In genomic region chr10:75967491-75967890, GRCh38 we compare ENCODE assay signal across 18 cellular contexts.
A peak's percentile ranks its signal among the peaks of the same experiment; 100 is the strongest.
DNase-seq lines count a peak whose midpoint lies in the region; ATAC-seq lines count a peak whose summit lies in the region.
"Had no signal": no experiment of that assay in that cellular context is flagged by ENCODE, and none has a peak within 500 bp of the region (broad histone marks: within the 10 kb centered on the region; RNA-seq: fewer than 3 reads in every experiment).

No MANE protein-coding gene starts in this region.

- WGBS in mesendoderm (ENCODE audit: extremely low coverage, insufficient coverage, low lambda C conversion rate) = no CpG with 5 or more reads among the region's 7 CpGs

- no peak overlapping the region for H2BK120ac ChIP-seq in mesendoderm (ENCODE audit: low read depth, low read length)

- DNase-seq in COR-L47 (lab: John Stamatoyannopoulos, UW) (peak; percentile 51), NCI-H1417 treated with DMSO at 0.1 percent for 48 hours (lab: John Stamatoyannopoulos, UW) (peak; percentile 2), ecto neural progenitor cell (ENCODE audit: low spot score) (peak; percentile 60), mesendoderm (peak; percentile 47), Karpas-422 (no peak)
- no peak for DNase-seq in activated CD8-positive, alpha-beta memory T cell treated with anti-CD3 and anti-CD28 coated beads, Interleukin-2, amount 10 ng/mL, durations not matched to agents 7 days and 5 days
- DNase-seq in stimulated activated naive B cell treated with anti-CD40 and anti-IgM and Interleukin-4, amounts not matched to agents 10 μg/mL and 1 μg/mL and 100 μg/mL, for 72 hours = no peak
- DNase-seq: DMS53, GOT3, MG63, NCI-H1105, NCI-H345, NCI-H526 treated with DMSO at 0.1 percent for 48 hours, PC-9 had no signal

- H3K9me2 ChIP-seq in Karpas-422 (replicated peaks; ENCODE audit: insufficient read depth, low read length) = no peaks in the 10 kb centered on the region

- H3K79me1 ChIP-seq in mesendoderm (ENCODE audit: low read length) = no peaks in the 10 kb centered on the region

- no peak overlapping the region for H3K4ac ChIP-seq in mesendoderm (ENCODE audit: low read depth, low read length)

- no peak overlapping the region for H2AFZ ChIP-seq in Karpas-422 (ENCODE audit: low read length)
- H2AFZ ChIP-seq: PC-9 had no signal

- H3K79me2 ChIP-seq in mesendoderm (ENCODE audit: control insufficient read depth, insufficient read depth, low read length) = no peaks in the 10 kb centered on the region
- no peaks in the 10 kb centered on the region for H3K79me2 ChIP-seq in Karpas-422 (ENCODE audit: low read length)

- no peaks in the 10 kb centered on the region for H3K9me3 Mint-ChIP-seq in activated CD8-positive, alpha-beta memory T cell treated with anti-CD3 and anti-CD28 coated beads, Interleukin-2, amount 10 ng/mL, durations not matched to agents 7 days and 5 days (ENCODE audit: low read depth)
- no peaks in the 10 kb centered on the region for H3K9me3 Mint-ChIP-seq in stimulated activated naive B cell treated with anti-CD40 and anti-IgM and Interleukin-4, amounts not matched to agents 10 μg/mL and 1 μg/mL and 100 μg/mL, for 72 hours

- no peak overlapping the region for H3K27ac Mint-ChIP-seq in activated CD8-positive, alpha-beta memory T cell treated with anti-CD3 and anti-CD28 coated beads, Interleukin-2, amount 10 ng/mL, durations not matched to agents 7 days and 5 days
- no peak overlapping the region for H3K27ac Mint-ChIP-seq in stimulated activated naive B cell treated with anti-CD40 and anti-IgM and Interleukin-4, amounts not matched to agents 10 μg/mL and 1 μg/mL and 100 μg/mL, for 72 hours

- ATAC-seq in activated CD8-positive, alpha-beta memory T cell treated with anti-CD3 and anti-CD28 coated beads, Interleukin-2, amount 10 ng/mL, durations not matched to agents 7 days and 5 days = no peak
- ATAC-seq in stimulated activated naive B cell treated with anti-CD40 and anti-IgM and Interleukin-4, amounts not matched to agents 10 μg/mL and 1 μg/mL and 100 μg/mL, for 72 hours (replicated peaks) = no peak
- no peak for ATAC-seq in GM18498 (IDR thresholded peaks at IDR 0.05; ENCODE audit: unreplicated experiment)
- ATAC-seq: HepG2 had no signal

- H2BK5ac ChIP-seq in mesendoderm (ENCODE audit: low read length) = no peak overlapping the region

- no peaks in the 10 kb centered on the region for H3K36me3 ChIP-seq in mesendoderm (ENCODE audit: control insufficient read depth, insufficient read depth, low read length)
- no peaks in the 10 kb centered on the region for H3K36me3 ChIP-seq in Karpas-422 (ENCODE audit: insufficient read depth, low read length)
- H3K36me3 ChIP-seq: BLaER1 treated with 17β-estradiol and CSF1 and Interleukin-3, amounts not matched to agents 10 nM and 100 nM; MG63 had no signal

- H3K4me1 Mint-ChIP-seq in activated CD8-positive, alpha-beta memory T cell treated with anti-CD3 and anti-CD28 coated beads, Interleukin-2, amount 10 ng/mL, durations not matched to agents 7 days and 5 days = no peaks in the 10 kb centered on the region
- H3K4me1 Mint-ChIP-seq in stimulated activated naive B cell treated with anti-CD40 and anti-IgM and Interleukin-4, amounts not matched to agents 10 μg/mL and 1 μg/mL and 100 μg/mL, for 72 hours = no peaks in the 10 kb centered on the region

- CTCF ChIA-PET in activated CD8-positive, alpha-beta memory T cell treated with anti-CD3 and anti-CD28 coated beads, Interleukin-2, amount 10 ng/mL, durations not matched to agents 7 days and 5 days (lab: Charles Lee) = no interaction called here

- no peak overlapping the region for H3K4me3 ChIP-seq in mesendoderm (ENCODE audit: low read length)
- H3K4me3 ChIP-seq in Karpas-422 (ENCODE audit: low read length) = no peak overlapping the region
- H3K4me3 ChIP-seq: BLaER1 treated with 17β-estradiol and CSF1 and Interleukin-3, amounts not matched to agents 10 nM and 100 nM; MG63; PC-9 had no signal

- no peak overlapping the region for H2AK5ac ChIP-seq in mesendoderm (ENCODE audit: low read length)

- H3K9ac ChIP-seq in mesendoderm (ENCODE audit: low read length) (no peak overlapping the region), Karpas-422 (ENCODE audit: low read length) (no peak overlapping the region)
- H3K9ac ChIP-seq: BLaER1 treated with 17β-estradiol and CSF1 and Interleukin-3, amounts not matched to agents 10 nM and 100 nM; KMS-11 had no signal

- H3K36me3 Mint-ChIP-seq in activated CD8-positive, alpha-beta memory T cell treated with anti-CD3 and anti-CD28 coated beads, Interleukin-2, amount 10 ng/mL, durations not matched to agents 7 days and 5 days = no peaks in the 10 kb centered on the region
- no peaks in the 10 kb centered on the region for H3K36me3 Mint-ChIP-seq in stimulated activated naive B cell treated with anti-CD40 and anti-IgM and Interleukin-4, amounts not matched to agents 10 μg/mL and 1 μg/mL and 100 μg/mL, for 72 hours

- H3K9me3 ChIP-seq in Karpas-422 (ENCODE audit: low read length) = no peaks in the 10 kb centered on the region
- H3K9me3 ChIP-seq: BLaER1 treated with 17β-estradiol and CSF1 and Interleukin-3, amounts not matched to agents 10 nM and 100 nM; MG63 had no signal

- H3K4me1 ChIP-seq in mesendoderm (ENCODE audit: control insufficient read depth, low read depth, low read length) = peaks cover 2% of the 10 kb centered on the region
- H3K4me1 ChIP-seq in Karpas-422 (ENCODE audit: low read length) = no peaks in the 10 kb centered on the region

- H3K27ac ChIP-seq in mesendoderm (ENCODE audit: low read depth, low read length) = no peak overlapping the region
- no peak overlapping the region for H3K27ac ChIP-seq in Karpas-422 (ENCODE audit: low read length)
- H3K27ac ChIP-seq: BLaER1 treated with 17β-estradiol and CSF1 and Interleukin-3, amounts not matched to agents 10 nM and 100 nM; KMS-11; PC-9 had no signal

- no peaks in the 10 kb centered on the region for H4K20me1 ChIP-seq in Karpas-422 (ENCODE audit: insufficient read depth, low read depth, low read length)
- H4K20me1 ChIP-seq: BLaER1 treated with 17β-estradiol and CSF1 and Interleukin-3, amounts not matched to agents 10 nM and 100 nM had no signal

- H2BK15ac ChIP-seq in mesendoderm (replicated peaks; ENCODE audit: low read depth) = no peak overlapping the region

- H3K4me3 Mint-ChIP-seq in activated CD8-positive, alpha-beta memory T cell treated with anti-CD3 and anti-CD28 coated beads, Interleukin-2, amount 10 ng/mL, durations not matched to agents 7 days and 5 days = no peak overlapping the region
- H3K4me3 Mint-ChIP-seq in stimulated activated naive B cell treated with anti-CD40 and anti-IgM and Interleukin-4, amounts not matched to agents 10 μg/mL and 1 μg/mL and 100 μg/mL, for 72 hours = no peak overlapping the region

- H3K27me3 Mint-ChIP-seq in activated CD8-positive, alpha-beta memory T cell treated with anti-CD3 and anti-CD28 coated beads, Interleukin-2, amount 10 ng/mL, durations not matched to agents 7 days and 5 days = no peaks in the 10 kb centered on the region
- peaks cover 3 to 5% of the 10 kb centered on the region in 2 donors for H3K27me3 Mint-ChIP-seq in stimulated activated naive B cell treated with anti-CD40 and anti-IgM and Interleukin-4, amounts not matched to agents 10 μg/mL and 1 μg/mL and 100 μg/mL, for 72 hours

- no peak overlapping the region for H4K8ac ChIP-seq in mesendoderm (ENCODE audit: low read depth, low read length)

- no peak overlapping the region for H4K5ac ChIP-seq in mesendoderm (ENCODE audit: low read length)

- H3K27me3 ChIP-seq in mesendoderm (ENCODE audit: insufficient read depth, low read length, poor library complexity) = no peaks in the 10 kb centered on the region
- no peaks in the 10 kb centered on the region for H3K27me3 ChIP-seq in Karpas-422 (ENCODE audit: low read length)
- H3K27me3 ChIP-seq: BLaER1 treated with 17β-estradiol and CSF1 and Interleukin-3, amounts not matched to agents 10 nM and 100 nM; MG63 had no signal

- H3K4me2 ChIP-seq in mesendoderm (ENCODE audit: low read length) (no peak overlapping the region), Karpas-422 (ENCODE audit: low read depth, low read length, poor library complexity, severe bottlenecking) (no peak overlapping the region)
- H3K4me2 ChIP-seq: BLaER1 treated with 17β-estradiol and CSF1 and Interleukin-3, amounts not matched to agents 10 nM and 100 nM; KMS-11; PC-9 had no signal

- H3K23ac ChIP-seq in mesendoderm (ENCODE audit: low read length) = no peak overlapping the region

- H3K18ac ChIP-seq in mesendoderm (ENCODE audit: low read length) = no peak overlapping the region

- no peak overlapping the region for H3K56ac ChIP-seq in mesendoderm (ENCODE audit: low read length)

Comparison
In these comparisons a context has a peak if more than half of its experiments do, and no peak if none do; other contexts are left out.
1. DNase-seq: peak in COR-L47 (single experiment), NCI-H1417 treated with DMSO at 0.1 percent for 48 hours (single experiment), ecto neural progenitor cell (single experiment) and mesendoderm (single experiment); none in activated CD8-positive, alpha-beta memory T cell treated with anti-CD3 and anti-CD28 coated beads, Interleukin-2, amount 10 ng/mL, durations not matched to agents 7 days and 5 days (single experiment), stimulated activated naive B cell treated with anti-CD40 and anti-IgM and Interleukin-4, amounts not matched to agents 10 μg/mL and 1 μg/mL and 100 μg/mL, for 72 hours (single experiment) and Karpas-422 (single experiment).